In the genomic region with DNA sequence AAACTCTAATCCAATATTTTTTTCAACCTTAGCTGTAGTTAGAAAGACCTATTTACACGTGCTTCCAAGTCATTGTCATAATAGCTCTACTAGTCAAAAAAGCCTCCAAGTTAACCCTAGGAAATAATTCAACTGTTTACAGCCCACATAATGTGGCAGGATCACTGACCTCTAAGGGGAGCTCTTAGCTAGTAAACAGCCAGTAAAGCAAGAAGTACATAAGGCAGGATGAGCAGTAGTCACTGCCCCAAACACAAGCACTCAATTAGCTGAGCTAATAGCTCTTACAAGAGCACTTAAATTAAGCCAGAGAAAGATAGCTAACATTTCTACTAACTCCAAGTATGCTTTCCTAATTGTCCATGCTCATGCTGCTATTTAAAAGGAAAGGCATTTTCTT, we compare ENCODE assay signal across 1 cellular context.
A peak's percentile ranks its signal among the peaks of the same experiment; 100 is the strongest.
TF ChIP-seq lines count a peak whose summit lies in the region.

No MANE protein-coding gene starts in this region.

TF ChIP-seq in H1, 55 proteins besides CTCF, POLR2A, EP300 and RAD21:
- peak; percentile 69; the same call in 1 of the 2 replicates for TF ChIP-seq KDM1A (IDR thresholded peaks at IDR 0.05; ENCODE audit: borderline replicate concordance, low read length)
